ENCODE assay signal across 9 cellular contexts in the genomic region with DNA sequence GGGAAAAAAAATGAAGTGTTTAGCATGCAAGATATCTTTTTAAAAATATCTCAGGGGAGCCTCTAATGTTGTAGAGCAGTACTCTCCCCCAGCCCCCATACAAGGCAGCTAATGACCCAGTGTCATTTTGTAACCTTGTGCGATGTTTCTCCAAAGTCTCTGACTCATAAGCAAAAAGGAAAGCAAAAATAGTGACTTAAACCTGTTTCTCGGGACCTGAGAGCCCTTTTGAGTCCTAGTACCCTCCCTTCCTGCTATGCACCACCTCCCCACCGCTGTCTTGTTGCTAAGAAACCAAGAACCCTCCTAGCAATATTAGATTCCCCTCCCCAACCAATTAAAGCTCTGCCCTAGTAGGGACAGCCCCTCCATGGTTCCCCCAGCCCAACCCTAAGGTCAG. TPM values are rescaled to one million over a fixed set of nuclear protein-coding genes. Genes with fewer than 3 reads are reported as not detected.
DNase-seq lines count a peak whose midpoint lies in the region; ATAC-seq and TF ChIP-seq lines count a peak whose summit lies in the region.
"Had no signal": no experiment of that assay in that cellular context is flagged by ENCODE, and none has a peak within 500 bp of the region (broad histone marks: within the 10 kb centered on the region; RNA-seq: fewer than 3 reads in every experiment).

No MANE protein-coding gene starts in this region.

- peaks cover 3% of the 10 kb centered on the region for H3K36me3 Mint-ChIP-seq in effector memory CD8-positive, alpha-beta T cell (ENCODE audit: insufficient read depth)

- no peaks in the 10 kb centered on the region for H3K9me3 ChIP-seq in thyroid gland
- H3K9me3 ChIP-seq in Peyer's patch = no peaks in the 10 kb centered on the region

- no peaks in the 10 kb centered on the region for H3K27me3 ChIP-seq in thyroid gland
- no peaks in the 10 kb centered on the region for H3K27me3 ChIP-seq in Peyer's patch

- TF ChIP-seq POLR2A in thyroid gland (IDR thresholded peaks at IDR 0.05) (no peak), Peyer's patch (IDR thresholded peaks at IDR 0.05) (no peak)

- H3K36me3 ChIP-seq in thyroid gland = no peaks in the 10 kb centered on the region
- no peaks in the 10 kb centered on the region for H3K36me3 ChIP-seq in Peyer's patch

- peak; percentile 88 for DNase-seq in GM10266 (ENCODE audit: extremely low spot score)
- DNase-seq in M059J (ENCODE audit: low read depth) = peak; percentile 73
- peak in 2 of 3 experiments; percentile 19 to 37 for DNase-seq in effector memory CD8-positive, alpha-beta T cell
- DNase-seq in thyroid gland = peak; percentile 44 to 45
- no peak for DNase-seq in Peyer's patch
- DNase-seq in NCI-H446 treated with DMSO at 0.1 percent for 48 hours (lab: John Stamatoyannopoulos, UW) = no peak
- DNase-seq in cerebellar nuclear complex (lab: John Stamatoyannopoulos, UW) = no peak

- H3K9me3 Mint-ChIP-seq in effector memory CD8-positive, alpha-beta T cell = no peaks in the 10 kb centered on the region

- 13 to 20% methylated on average over 3 of the region's 3 CpGs for WGBS in thyroid gland, 2 donors

- peaks cover 0 to 6% of the 10 kb centered on the region in 2 donors for H3K27me3 Mint-ChIP-seq in effector memory CD8-positive, alpha-beta T cell

- H3K4me3 ChIP-seq in thyroid gland (replicated peaks in 1 of 3) (no peak overlapping the region), Peyer's patch (no peak overlapping the region)

- peak overlapping the region; percentile 42 to 67 (median 48) for H3K27ac ChIP-seq in thyroid gland
- H3K27ac ChIP-seq in Peyer's patch = peak overlapping the region in 1 of 4 donors; percentile 16

- TF ChIP-seq CTCF in GM10266 (IDR thresholded peaks at IDR 0.05; ENCODE audit: control insufficient read depth, insufficient read depth, low read depth, missing control alignments) (no peak), thyroid gland (IDR thresholded peaks at IDR 0.05) (no peak), Peyer's patch (IDR thresholded peaks at IDR 0.05) (no peak)

- peak overlapping the region; percentile 62 to 73 for H3K27ac Mint-ChIP-seq in effector memory CD8-positive, alpha-beta T cell

- peak; percentile 86 for ATAC-seq in GM21529 (IDR thresholded peaks at IDR 0.05; ENCODE audit: unreplicated experiment)
- ATAC-seq in effector memory CD8-positive, alpha-beta T cell (replicated peaks) = peak; percentile 37

- H3K4me3 Mint-ChIP-seq in effector memory CD8-positive, alpha-beta T cell = peak overlapping the region; percentile 19 to 40

- H3K4me1 ChIP-seq in thyroid gland (peaks cover 32 to 42% of the 10 kb centered on the region in 2 donors), Peyer's patch (peaks cover 0 to 26% (median 6%) of the 10 kb centered on the region in 4 donors)

- intact Hi-C loops in thyroid gland (cut with DNase I) = no loop called here

- H3K4me1 Mint-ChIP-seq in effector memory CD8-positive, alpha-beta T cell (ENCODE audit: low read depth in 2 of 2) = peaks cover 20% of the 10 kb centered on the region in 2 donors

RNA-seq across cellular contexts. Expression of a gene that starts 2.8 kb away (rescaled TPM):
- 0.12 TPM in 1 of 2 replicates, not detected in the other for total RNA-seq in M059J (2014; rRNA removed; shearing (Covaris generic))
- total RNA-seq in thyroid gland (1 to 10 TPM in 3 of 4 donors, under 1 TPM in 1; 0.78 to 3.2 (median 1.6) TPM), Peyer's patch (1 to 10 TPM in 1 of 4 donors, under 1 TPM in 1, not detected in 2; 0.53 to 1.1 TPM)

RNA-seq across cellular contexts. Expression of a gene that starts 21.5 kb away (rescaled TPM):
- 0.74 TPM in 1 of 2 replicates, not detected in the other for total RNA-seq in M059J (2014; rRNA removed; shearing (Covaris generic))
- total RNA-seq in thyroid gland (10 to 100 TPM in 1 of 4 donors, 1 to 10 TPM in 1, under 1 TPM in 1, not detected in 1; 0.63 to 31.6 (median 3.5) TPM), Peyer's patch (10 to 100 TPM in 2 of 4 donors, 1 to 10 TPM in 2; 3.0 to 17.3 (median 13.0) TPM)

RNA-seq across cellular contexts. Expression of a gene that starts 32.4 kb away (rescaled TPM):
- total RNA-seq in M059J (2014; rRNA removed; shearing (Covaris generic)) = 9.8 and 14.1 TPM in 2 replicates
- 10 to 100 TPM; 30.2 to 50.1 (median 34.7) TPM for total RNA-seq in thyroid gland
- total RNA-seq in Peyer's patch = 10 to 100 TPM; 24.3 to 53.4 (median 39.5) TPM

RNA-seq across cellular contexts. Expression of a gene that starts 35.9 kb away (rescaled TPM):
- 23.1 and 60.5 TPM in 2 replicates for total RNA-seq in M059J (2014; rRNA removed; shearing (Covaris generic))
- 100 to 1,000 TPM in 3 of 4 donors, 10 to 100 TPM in 1; 94.9 to 177 (median 125) TPM for total RNA-seq in thyroid gland
- total RNA-seq in Peyer's patch = 100 to 1,000 TPM in 3 of 4 donors, 10 to 100 TPM in 1; 75.1 to 125 (median 110) TPM

RNA-seq across cellular contexts. Expression of a gene that starts 42.4 kb away (rescaled TPM):
- not detected in 2 replicates for total RNA-seq in M059J (2014; rRNA removed; shearing (Covaris generic))
- total RNA-seq in thyroid gland (under 1 TPM in 1 of 4 donors, not detected in 3; 0.67 TPM), Peyer's patch (10 to 100 TPM in 2 of 4 donors, 1 to 10 TPM in 2; 7.4 to 24.6 (median 14.7) TPM)
- total RNA-seq: astrocyte had no signal

Comparison
In these comparisons a context has a peak if more than half of its experiments do, and no peak if none do; other contexts are left out.
1. DNase-seq: peak in GM10266 (single experiment), M059J (single experiment), effector memory CD8-positive, alpha-beta T cell (2 of 3) and thyroid gland (2 of 2); none in Peyer's patch (0 of 3), NCI-H446 treated with DMSO at 0.1 percent for 48 hours (single experiment) and cerebellar nuclear complex (0 of 2).